ENCODE assay signal across 8 cellular contexts in genomic region chr11:61947486-61948210, GRCh38. TPM values are rescaled to one million over a fixed set of nuclear protein-coding genes. Genes with fewer than 3 reads are reported as not detected.
DNase-seq lines count a peak whose midpoint lies in the region; ATAC-seq and TF ChIP-seq lines count a peak whose summit lies in the region.

No MANE protein-coding gene starts in this region.

- no peaks in the 10 kb centered on the region for H3K27me3 Mint-ChIP-seq in activated naive CD8-positive, alpha-beta T cell treated with anti-CD3 and anti-CD28 coated beads for 36 hours

- peak; percentile 97 for TF ChIP-seq CTCF in GM12864 (IDR thresholded peaks at IDR 0.05; ENCODE audit: low read depth, low read length, missing control alignments)

- DNase-seq in GM12864 (ENCODE audit: low read depth): no peak
- DNase-seq in NCI-H1436 (lab: John Stamatoyannopoulos, UW): peak; percentile 69
- DNase-seq in SKM-1 (lab: John Stamatoyannopoulos, UW; ENCODE audit: unreplicated experiment): peak; percentile 62
- DNase-seq in activated naive CD8-positive, alpha-beta T cell treated with anti-CD3 and anti-CD28 coated beads for 36 hours: peak; percentile 64
- peak; percentile 79 to 96 (median 91) for DNase-seq in head of caudate nucleus
- peak; percentile 96 for DNase-seq in posterior vena cava (ENCODE audit: low spot score)

- ATAC-seq in GM18502 (IDR thresholded peaks at IDR 0.05; ENCODE audit: poor library complexity, unreplicated experiment) (no peak), GM19023 (IDR thresholded peaks at IDR 0.05; ENCODE audit: unreplicated experiment) (no peak)

- H3K4me3 ChIP-seq in GM12864 (ENCODE audit: low read depth, low read length): no peak overlapping the region

- no peak overlapping the region for H3K27ac Mint-ChIP-seq in activated naive CD8-positive, alpha-beta T cell treated with anti-CD3 and anti-CD28 coated beads for 36 hours

- H3K9me3 Mint-ChIP-seq in activated naive CD8-positive, alpha-beta T cell treated with anti-CD3 and anti-CD28 coated beads for 36 hours: no peaks in the 10 kb centered on the region

- no peaks in the 10 kb centered on the region for H3K36me3 Mint-ChIP-seq in activated naive CD8-positive, alpha-beta T cell treated with anti-CD3 and anti-CD28 coated beads for 36 hours

- peaks cover 4% of the 10 kb centered on the region for H3K4me1 Mint-ChIP-seq in activated naive CD8-positive, alpha-beta T cell treated with anti-CD3 and anti-CD28 coated beads for 36 hours

- no peak overlapping the region for H3K4me3 Mint-ChIP-seq in activated naive CD8-positive, alpha-beta T cell treated with anti-CD3 and anti-CD28 coated beads for 36 hours

- intact Hi-C loops in head of caudate nucleus (cut with DNase I) (loop anchor here (2.0 to 10.0 kb wide), 3 partner anchors 49 to 153 kb away; partner anchors contain the start of genes FEN1 and TMEM258), posterior vena cava (cut with DNase I) (loop anchor here (2.0 to 5.0 kb wide), 2 partner anchors 49 to 50 kb away; no protein-coding TSS in a partner anchor)

RNA-seq across cellular contexts. Expression of gene BEST1, which starts 2.5 kb away (rescaled TPM):
- total RNA-seq in activated naive CD8-positive, alpha-beta T cell treated with anti-CD3 and anti-CD28 coated beads for 36 hours: 1 to 10 TPM in 1 of 2 experiments, under 1 TPM in 1; 0.58 to 1.0 TPM
- total RNA-seq in posterior vena cava: 1 to 10 TPM; 5.8 to 9.5 TPM

RNA-seq across cellular contexts. Expression of gene FTH1, which starts 19.8 kb away (rescaled TPM):
- total RNA-seq in activated naive CD8-positive, alpha-beta T cell treated with anti-CD3 and anti-CD28 coated beads for 36 hours: 100 to 1,000 TPM; 821 to 824 TPM
- 1,000 to 10,000 TPM; 2,679 to 3,454 TPM for total RNA-seq in posterior vena cava

RNA-seq across cellular contexts. Expression of gene RAB3IL1, which starts 30.3 kb away (rescaled TPM):
- total RNA-seq in activated naive CD8-positive, alpha-beta T cell treated with anti-CD3 and anti-CD28 coated beads for 36 hours: not detected
- 10 to 100 TPM; 26.7 to 31.5 TPM for total RNA-seq in posterior vena cava

RNA-seq across cellular contexts. Expression of gene FADS3, which starts 56.3 kb away (rescaled TPM):
- 1 to 10 TPM; 5.7 to 6.4 TPM for total RNA-seq in activated naive CD8-positive, alpha-beta T cell treated with anti-CD3 and anti-CD28 coated beads for 36 hours
- 100 to 1,000 TPM in 1 of 2 donors, 10 to 100 TPM in 1; 83.0 to 106 TPM for total RNA-seq in posterior vena cava

Comparison
In these comparisons a context has a peak if more than half of its experiments do, and no peak if none do; other contexts are left out.
1. RNA of gene RAB3IL1, which starts 30.3 kb away (total RNA-seq): 26.7 to 31.5 TPM in posterior vena cava; not detected in activated naive CD8-positive, alpha-beta T cell treated with anti-CD3 and anti-CD28 coated beads for 36 hours; every median in the first group is over 10 times any median in the second.